ENCODE assay signal across 2 cellular contexts in genomic region chr13:98324105-98324504, GRCh38.
TF ChIP-seq lines count a peak whose summit lies in the region.

No MANE protein-coding gene starts in this region.

TF ChIP-seq in liver, 16 proteins besides CTCF, POLR2A, EP300 and RAD21:
- TF ChIP-seq FOXA1 (IDR thresholded peaks at IDR 0.05) = peak; percentile 87
- peak; percentile 85 for TF ChIP-seq MAX (IDR thresholded peaks at IDR 0.05)
- peak in 1 of 2 donors; percentile 67 for TF ChIP-seq JUND (IDR thresholded peaks at IDR 0.05)
- peak; percentile 67 for TF ChIP-seq ZBTB33 (IDR thresholded peaks at IDR 0.05)
- TF ChIP-seq SP1 (IDR thresholded peaks at IDR 0.05) = peak; percentile 63
- peak; percentile 77 for TF ChIP-seq YY1 (IDR thresholded peaks at IDR 0.05)
- TF ChIP-seq TAF1 (conservative IDR thresholded peaks at IDR 0.05) = no peak
- TF ChIP-seq ATF3 (IDR thresholded peaks at IDR 0.05) = peak; percentile 23
- TF ChIP-seq REST (IDR thresholded peaks at IDR 0.05) = no peak
- peak; percentile 48 to 77 for TF ChIP-seq EGR1 (IDR thresholded peaks at IDR 0.05; ENCODE audit: low read depth in 2 of 2)
- peak in 1 of 2 donors; percentile 36 for TF ChIP-seq GABPA (IDR thresholded peaks at IDR 0.05 in 1 of 2, conservative IDR thresholded peaks at IDR 0.05 in 1 of 2)
- TF ChIP-seq RXRA (IDR thresholded peaks at IDR 0.05) = peak; percentile 73 to 90
- peak; percentile 96 for TF ChIP-seq FOXA2 (IDR thresholded peaks at IDR 0.05)
- no peak for TF ChIP-seq NR2F2 (IDR thresholded peaks at IDR 0.05)
- TF ChIP-seq HNF4A (conservative IDR thresholded peaks at IDR 0.05) = peak; percentile 77 to 83
TF ChIP-seq in liver: peak in this region for 12.

TF ChIP-seq in HepG2, 621 proteins besides CTCF, POLR2A, EP300 and RAD21:
- TF ChIP-seq ZNF564 (CRISPR knock-in tag; IDR thresholded peaks at IDR 0.05) (no peak), ZNF510 (CRISPR knock-in tag; IDR thresholded peaks at IDR 0.05; ENCODE audit: low read depth) (no peak), SRF (IDR thresholded peaks at IDR 0.05; ENCODE audit: low read depth, low read length) (no peak), GMEB1 (CRISPR knock-in tag; IDR thresholded peaks at IDR 0.05; ENCODE audit: borderline replicate concordance) (no peak), ZFP82 (CRISPR knock-in tag; IDR thresholded peaks at IDR 0.05; ENCODE audit: borderline replicate concordance) (no peak), ZNF318 (CRISPR knock-in tag; IDR thresholded peaks at IDR 0.05) (no peak), ZNF710 (CRISPR knock-in tag; IDR thresholded peaks at IDR 0.05; ENCODE audit: borderline replicate concordance) (no peak), CREBL2 (CRISPR knock-in tag; IDR thresholded peaks at IDR 0.05; ENCODE audit: borderline replicate concordance) (no peak), ATF7-NPFF (CRISPR knock-in tag; IDR thresholded peaks at IDR 0.05; ENCODE audit: low read depth) (no peak), FIP1L1 (IDR thresholded peaks at IDR 0.05; ENCODE audit: borderline replicate concordance, insufficient read depth, low read depth, low read length) (no peak)
